ENCODE assay signal across 8 cellular contexts in the genomic region with DNA sequence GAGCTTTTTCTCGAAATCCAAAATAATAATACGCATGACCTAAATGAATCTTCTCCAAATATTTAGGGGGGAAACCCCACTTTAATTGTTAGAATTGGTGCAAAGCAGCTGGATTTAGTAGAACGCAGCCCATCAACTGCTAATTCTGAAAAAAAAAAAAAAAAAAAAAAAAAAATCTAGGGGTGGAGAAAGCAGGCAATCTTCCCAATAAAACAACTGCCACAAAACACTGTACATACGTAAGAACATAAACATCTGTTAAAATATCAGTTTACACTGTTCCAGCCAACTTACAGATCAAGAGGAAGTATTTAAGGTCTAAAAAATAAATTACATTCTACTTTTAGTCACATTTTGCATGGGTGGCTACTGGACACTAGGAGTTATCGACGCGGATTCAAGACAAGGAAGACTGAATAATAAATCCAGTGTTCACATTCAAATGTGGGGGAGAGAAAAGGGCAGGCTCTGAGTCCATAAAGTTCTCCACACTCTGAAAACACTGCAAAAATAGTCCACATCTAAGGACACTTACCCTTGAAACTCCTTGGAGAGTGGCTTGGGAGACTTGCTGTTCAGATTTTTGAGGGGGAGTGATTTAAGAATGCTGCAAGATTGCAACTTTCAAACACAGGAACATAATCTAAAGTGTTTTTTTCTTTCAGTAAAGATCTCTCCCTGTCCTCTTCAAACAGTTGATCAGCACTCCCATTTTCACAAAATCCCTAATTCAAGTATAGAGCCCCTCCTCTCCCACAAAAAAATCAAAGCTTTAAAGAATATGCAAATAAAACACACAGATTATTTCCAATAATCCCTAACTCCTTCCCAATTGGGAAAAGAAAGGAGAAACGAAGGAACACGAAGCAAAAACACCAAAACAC. TPM values are rescaled to one million over a fixed set of nuclear protein-coding genes. Genes with fewer than 3 reads are reported as not detected.
DNase-seq lines count a peak whose midpoint lies in the region; ATAC-seq, FAIRE-seq and TF ChIP-seq lines count a peak whose summit lies in the region.

No MANE protein-coding gene starts in this region.

- no peak for ATAC-seq in activated T-cell treated with anti-CD3 and anti-CD28 coated beads, Interleukin-2, amount 50 U/mL, for 72 hours (replicated peaks in 1 of 2)
- peak in 3 of 4 donors; percentile 17 to 27 (median 18) for ATAC-seq in pancreas
- no peak for ATAC-seq in HG03565 (IDR thresholded peaks at IDR 0.05; ENCODE audit: unreplicated experiment)
- no peak for ATAC-seq in GM21423 (IDR thresholded peaks at IDR 0.05; ENCODE audit: unreplicated experiment)

- H3K27me3 ChIP-seq in fibroblast of lung (ENCODE audit: control insufficient read depth, insufficient read depth, low read length) (no peaks in the 10 kb centered on the region), pancreas (no peaks in the 10 kb centered on the region)

- H3K27ac ChIP-seq in fibroblast of lung (ENCODE audit: insufficient read depth, low read length) (peak overlapping the region; percentile 97), pancreas (peak overlapping the region; percentile 96 to 99 (median 98))

- H3K9me3 ChIP-seq in fibroblast of lung (ENCODE audit: control insufficient read depth, insufficient read depth, low read depth, low read length) (no peaks in the 10 kb centered on the region), pancreas (no peaks in the 10 kb centered on the region)

- H3K9ac ChIP-seq in fibroblast of lung (ENCODE audit: insufficient read depth, low read length): peak overlapping the region; percentile 98

- 5 to 8% methylated on average over 9 of the region's 9 CpGs for WGBS in pancreas, 2 donors

- H3K4me3 ChIP-seq in fibroblast of lung (replicated peaks in 1 of 4; ENCODE audit: control extremely low read depth in 1 of 4, insufficient read depth in 1 of 4, low read depth in 3 of 4, low read length in 4 of 4): peak overlapping the region; percentile 96 to 100 (median 98)
- peak overlapping the region; percentile 67 to 91 (median 82) for H3K4me3 ChIP-seq in pancreas

- H3K4me2 ChIP-seq in fibroblast of lung (ENCODE audit: extremely low read depth, insufficient read depth, low read length): peak overlapping the region; percentile 89

- peak overlapping the region; percentile 100 for H3K27ac Mint-ChIP-seq in activated T-cell treated with anti-CD3 and anti-CD28 coated beads, Interleukin-2, amount 50 U/mL, for 72 hours

- peaks cover 2 to 5% of the 10 kb centered on the region in 2 donors for H3K36me3 Mint-ChIP-seq in activated T-cell treated with anti-CD3 and anti-CD28 coated beads, Interleukin-2, amount 50 U/mL, for 72 hours (ENCODE audit: insufficient read depth in 2 of 2)

- no peaks in the 10 kb centered on the region for H4K20me1 ChIP-seq in fibroblast of lung (ENCODE audit: control insufficient read depth, extremely low read depth, insufficient read depth, low read length)

- no peak for FAIRE-seq in pancreas (lab: Jason Lieb, UNC)

- no peak for TF ChIP-seq CTCF in fibroblast of lung (conservative IDR thresholded peaks at IDR 0.05 in 1 of 2, IDR thresholded peaks at IDR 0.05 in 1 of 2; ENCODE audit: low read depth in 1 of 2, low read length in 2 of 2)
- no peak for TF ChIP-seq CTCF in pancreas (IDR thresholded peaks at IDR 0.05)

- H3K4me1 ChIP-seq in fibroblast of lung (ENCODE audit: control insufficient read depth, extremely low read depth, insufficient read depth, low read length) (peaks cover 2% of the 10 kb centered on the region), pancreas (peaks cover 6 to 36% (median 13%) of the 10 kb centered on the region in 3 donors)

- peak overlapping the region; percentile 98 to 99 for H3K4me3 Mint-ChIP-seq in activated T-cell treated with anti-CD3 and anti-CD28 coated beads, Interleukin-2, amount 50 U/mL, for 72 hours

- H3K4me1 Mint-ChIP-seq in activated T-cell treated with anti-CD3 and anti-CD28 coated beads, Interleukin-2, amount 50 U/mL, for 72 hours (ENCODE audit: low read depth): peaks cover 48% of the 10 kb centered on the region

- DNase-seq in activated T-cell treated with anti-CD3 and anti-CD28 coated beads, Interleukin-2, amount 50 U/mL, for 72 hours: no peak
- no peak for DNase-seq in activated T-cell treated with anti-CD3 and anti-CD28 coated beads, Interleukin-2, amount 50 U/mL, for 1 hour
- DNase-seq in SK-N-DZ (ENCODE audit: low spot score) (peak; percentile 17), fibroblast of lung (ENCODE audit: low read depth in 2 of 2) (peak; percentile 23 to 75), pancreas (no peak), occipital lobe (lab: John Stamatoyannopoulos, UW) (no peak)

- peaks cover 59% of the 10 kb centered on the region for H3K79me2 ChIP-seq in fibroblast of lung (ENCODE audit: control insufficient read depth, insufficient read depth, low read length)

- no peaks in the 10 kb centered on the region for H3K9me3 Mint-ChIP-seq in activated T-cell treated with anti-CD3 and anti-CD28 coated beads, Interleukin-2, amount 50 U/mL, for 72 hours

- intact Hi-C loops in pancreas (cut with DNase I): no loop called here

- H2AFZ ChIP-seq in fibroblast of lung (ENCODE audit: low read length): no peak overlapping the region

- H3K27me3 Mint-ChIP-seq in activated T-cell treated with anti-CD3 and anti-CD28 coated beads, Interleukin-2, amount 50 U/mL, for 72 hours (ENCODE audit: low read depth): no peaks in the 10 kb centered on the region

- H3K36me3 ChIP-seq in fibroblast of lung (ENCODE audit: control insufficient read depth, insufficient read depth, low read length) (no peaks in the 10 kb centered on the region), pancreas (no peaks in the 10 kb centered on the region)

RNA-seq across cellular contexts. Expression of gene APPBP2, which starts 1.3 kb away (rescaled TPM):
- total RNA-seq in activated T-cell treated with anti-CD3 and anti-CD28 coated beads, Interleukin-2, amount 50 U/mL, for 72 hours: 10 to 100 TPM; 29.4 to 29.6 TPM
- 28.0 and 30.2 TPM in 2 replicates for polyA plus RNA-seq in SK-N-DZ (2014; cell fraction: cytosol; rRNA removed)
- polyA plus RNA-seq in SK-N-DZ (2014; cell fraction: nucleus; rRNA removed): 22.2 and 33.9 TPM in 2 replicates
- total RNA-seq in fibroblast of lung (46.0 and 58.1 TPM in 2 replicates), pancreas (10 to 100 TPM; 16.9 to 29.6 (median 19.0) TPM), occipital lobe (80.5 TPM)
- polyA plus RNA-seq in fibroblast of lung (25.3 and 45.0 TPM in 2 replicates), pancreas (1 to 10 TPM; 4.0 to 7.2 TPM)
- 22.1 and 25.1 TPM in 2 replicates for polyA plus RNA-seq in fibroblast of lung (2012)
- polyA minus RNA-seq in fibroblast of lung (ENCODE audit: low replicate concordance): 5.0 and 13.1 TPM in 2 replicates

Comparison
In these comparisons a context has a peak if more than half of its experiments do, and no peak if none do; other contexts are left out.
1. ATAC-seq: peak in pancreas (3 of 4); none in activated T-cell treated with anti-CD3 and anti-CD28 coated beads, Interleukin-2, amount 50 U/mL, for 72 hours (0 of 2), HG03565 (single experiment) and GM21423 (single experiment).
2. DNase-seq: peak in SK-N-DZ (single experiment) and fibroblast of lung (2 of 2); none in activated T-cell treated with anti-CD3 and anti-CD28 coated beads, Interleukin-2, amount 50 U/mL, for 72 hours (0 of 2), activated T-cell treated with anti-CD3 and anti-CD28 coated beads, Interleukin-2, amount 50 U/mL, for 1 hour (single experiment), pancreas (0 of 6) and occipital lobe (single experiment).